ENCODE assay signal across 18 cellular contexts in the genomic region with DNA sequence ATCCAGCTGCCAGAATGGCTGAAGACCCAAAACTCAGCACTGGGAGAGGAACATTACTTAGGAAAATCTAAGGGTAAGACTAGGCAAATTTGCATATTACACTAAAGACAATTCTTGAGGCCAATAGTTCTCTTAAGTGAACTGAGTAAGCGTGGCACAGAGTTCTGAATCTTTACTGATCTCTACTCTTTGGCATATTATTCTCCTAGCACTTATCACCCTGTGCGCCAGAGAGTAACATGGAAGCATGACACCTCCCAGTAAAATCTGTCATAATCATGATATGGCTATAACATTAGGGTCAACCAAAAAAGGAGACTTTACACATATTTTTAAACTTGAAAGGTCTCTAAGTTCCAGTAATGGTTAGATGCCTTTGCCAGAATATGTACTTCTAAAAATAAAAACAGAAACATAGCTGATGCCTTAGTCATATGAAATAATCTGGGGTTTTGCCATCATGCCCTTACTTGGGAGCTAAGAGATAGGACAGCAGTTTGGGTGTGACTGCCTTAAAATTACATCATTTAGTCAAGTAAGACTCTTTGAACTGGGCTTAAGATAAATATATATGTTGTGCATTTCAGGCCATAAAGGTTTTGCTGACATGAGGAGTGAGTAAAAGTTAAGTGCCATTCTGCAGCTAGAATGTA.
A peak's percentile ranks its signal among the peaks of the same experiment; 100 is the strongest.
DNase-seq lines count a peak whose midpoint lies in the region; ATAC-seq and TF ChIP-seq lines count a peak whose summit lies in the region.
"Had no signal": no experiment of that assay in that cellular context is flagged by ENCODE, and none has a peak within 500 bp of the region (broad histone marks: within the 10 kb centered on the region; RNA-seq: fewer than 3 reads in every experiment).

No MANE protein-coding gene starts in this region.

- H2AFZ ChIP-seq in ACC112 (ENCODE audit: low read length, unreplicated experiment), result no peak overlapping the region
- no peak overlapping the region for H2AFZ ChIP-seq in PC-9

- peak overlapping the region; percentile 81 for H3K27ac Mint-ChIP-seq in chondrocyte (ENCODE audit: unreplicated experiment)
- H3K27ac Mint-ChIP-seq in stimulated activated effector memory CD8-positive, alpha-beta T cell treated with anti-CD3 and anti-CD28 coated beads, Interleukin-12 subunit alpha, Interleukin-12 subunit beta, amount 100 ng/mL, for 72 hours, result no peak overlapping the region
- no peak overlapping the region for H3K27ac Mint-ChIP-seq in T-helper 2 cell treated with Interferon-gamma antibody and Interleukin-4, amounts not matched to agents 5 μg/mL and 100 μg/mL, for 36 hours
- H3K27ac Mint-ChIP-seq: activated CD4-positive, alpha-beta memory T cell treated with anti-CD3 and anti-CD28 coated beads, Interleukin-2, amount 10 ng/mL, durations not matched to agents 7 days and 5 days had no signal

- H3K4me2 ChIP-seq in PC-9, result no peak overlapping the region
- H3K4me2 ChIP-seq: KMS-11 had no signal

- TF ChIP-seq CTCF in chondrocyte (IDR thresholded peaks at IDR 0.05) (no peak), PC-9 (conservative IDR thresholded peaks at IDR 0.05) (no peak)

- H4K20me1 ChIP-seq in PC-9 (ENCODE audit: insufficient read depth), result no peaks in the 10 kb centered on the region

- no peaks in the 10 kb centered on the region; the same call in 1 of the 2 replicates for H3K9me2 ChIP-seq in PC-9 (ENCODE audit: insufficient read depth)

- no peaks in the 10 kb centered on the region for H3F3A ChIP-seq in PC-9 (ENCODE audit: insufficient read depth, low read depth)

- no peaks in the 10 kb centered on the region for H3K9me3 Mint-ChIP-seq in chondrocyte (ENCODE audit: low read depth)
- no peaks in the 10 kb centered on the region for H3K9me3 Mint-ChIP-seq in stimulated activated effector memory CD8-positive, alpha-beta T cell treated with anti-CD3 and anti-CD28 coated beads, Interleukin-12 subunit alpha, Interleukin-12 subunit beta, amount 100 ng/mL, for 72 hours
- H3K9me3 Mint-ChIP-seq in T-helper 2 cell treated with Interferon-gamma antibody and Interleukin-4, amounts not matched to agents 5 μg/mL and 100 μg/mL, for 36 hours, result no peaks in the 10 kb centered on the region
- H3K9me3 Mint-ChIP-seq: activated CD4-positive, alpha-beta memory T cell treated with anti-CD3 and anti-CD28 coated beads, Interleukin-2, amount 10 ng/mL, durations not matched to agents 7 days and 5 days had no signal

- H3K4me3 Mint-ChIP-seq in chondrocyte (ENCODE audit: unreplicated experiment), result no peak overlapping the region
- no peak overlapping the region for H3K4me3 Mint-ChIP-seq in stimulated activated effector memory CD8-positive, alpha-beta T cell treated with anti-CD3 and anti-CD28 coated beads, Interleukin-12 subunit alpha, Interleukin-12 subunit beta, amount 100 ng/mL, for 72 hours
- H3K4me3 Mint-ChIP-seq in T-helper 2 cell treated with Interferon-gamma antibody and Interleukin-4, amounts not matched to agents 5 μg/mL and 100 μg/mL, for 36 hours, result no peak overlapping the region
- H3K4me3 Mint-ChIP-seq: activated CD4-positive, alpha-beta memory T cell treated with anti-CD3 and anti-CD28 coated beads, Interleukin-2, amount 10 ng/mL, durations not matched to agents 7 days and 5 days had no signal

- H3K36me3 ChIP-seq in ACC112 (ENCODE audit: insufficient read depth, low read length), result no peaks in the 10 kb centered on the region
- H3K36me3 ChIP-seq in PC-9 (ENCODE audit: low read depth), result no peaks in the 10 kb centered on the region
- H3K36me3 ChIP-seq: transverse colon had no signal

- H3K27ac ChIP-seq in ACC112 (ENCODE audit: low read depth, low read length) (peak overlapping the region; percentile 58), PC-9 (no peak overlapping the region)
- H3K27ac ChIP-seq: KMS-11, transverse colon had no signal

- H3K27me3 ChIP-seq in ACC112 (ENCODE audit: insufficient read depth, low read length) (no peaks in the 10 kb centered on the region), PC-9 (ENCODE audit: insufficient read depth, low read depth) (no peaks in the 10 kb centered on the region)
- H3K27me3 ChIP-seq: transverse colon had no signal

- no TSS peak for BruUV-seq in PC-9 (replicated peaks; lab: Mats Ljungman, UMichigan)

- no peaks in the 10 kb centered on the region for H3K79me2 ChIP-seq in ACC112 (ENCODE audit: control insufficient read depth, insufficient read depth, low read length, unreplicated experiment)
- no peaks in the 10 kb centered on the region for H3K79me2 ChIP-seq in PC-9 (ENCODE audit: low read depth)

- ATAC-seq in stimulated activated effector memory CD8-positive, alpha-beta T cell treated with anti-CD3 and anti-CD28 coated beads, Interleukin-12 subunit alpha, Interleukin-12 subunit beta, amount 100 ng/mL, for 72 hours, result no peak
- no peak for ATAC-seq in HG03571 (IDR thresholded peaks at IDR 0.05; ENCODE audit: unreplicated experiment)

- CTCF ChIA-PET in PC-9 (lab: Charles Lee), result no interaction called here

- POLR2A ChIA-PET in PC-9 (lab: Charles Lee; ENCODE audit: unreplicated experiment), result no interaction called here

- no peaks in the 10 kb centered on the region for H3K9me3 ChIP-seq in PC-9 (ENCODE audit: insufficient read depth, low read depth)
- H3K9me3 ChIP-seq: transverse colon had no signal

- DNase-seq in HT1080 (ENCODE audit: low read depth), result peak; percentile 66
- no peak for DNase-seq in chondrocyte (ENCODE audit: low spot score)
- DNase-seq in kidney tubule cell (ENCODE audit: low spot score), result peak; percentile 27
- no peak for DNase-seq in PC-9
- DNase-seq in stimulated activated effector memory CD8-positive, alpha-beta T cell treated with anti-CD3 and anti-CD28 coated beads, Interleukin-12 subunit alpha, Interleukin-12 subunit beta, amount 100 ng/mL, for 72 hours (ENCODE audit: low spot score in 2 of 2), result no peak
- DNase-seq in T-helper 2 cell treated with Interferon-gamma antibody and Interleukin-4, amounts not matched to agents 5 μg/mL and 100 μg/mL, for 36 hours (ENCODE audit: low spot score), result no peak
- DNase-seq: activated CD4-positive, alpha-beta memory T cell treated with anti-CD3 and anti-CD28 coated beads, Interleukin-2, amount 10 ng/mL, durations not matched to agents 7 days and 5 days; activated gamma-delta T cell treated with Interleukin-2 at 50 U/mL for 16 hours; AML-193; dermis blood vessel endothelial cell; DND-41; mesendoderm; NCI-H2107; T-helper 2 cell; transverse colon had no signal

- intact Hi-C loops in PC-9 (cut with micrococcal nuclease; ENCODE audit: unreplicated experiment), result no loop called here

- H3K36me3 Mint-ChIP-seq in chondrocyte (ENCODE audit: low read depth), result no peaks in the 10 kb centered on the region
- no peaks in the 10 kb centered on the region for H3K36me3 Mint-ChIP-seq in stimulated activated effector memory CD8-positive, alpha-beta T cell treated with anti-CD3 and anti-CD28 coated beads, Interleukin-12 subunit alpha, Interleukin-12 subunit beta, amount 100 ng/mL, for 72 hours
- peaks cover 7% of the 10 kb centered on the region for H3K36me3 Mint-ChIP-seq in T-helper 2 cell treated with Interferon-gamma antibody and Interleukin-4, amounts not matched to agents 5 μg/mL and 100 μg/mL, for 36 hours (ENCODE audit: low read depth)

- H3K4me3 ChIP-seq in ACC112 (ENCODE audit: low read depth, low read length) (peak overlapping the region; percentile 8; the same call in 1 of the 2 replicates), PC-9 (no peak overlapping the region)
- H3K4me3 ChIP-seq: transverse colon had no signal

- H3K4me1 Mint-ChIP-seq in chondrocyte (ENCODE audit: low read depth), result peaks cover 29% of the 10 kb centered on the region
- no peaks in the 10 kb centered on the region for H3K4me1 Mint-ChIP-seq in stimulated activated effector memory CD8-positive, alpha-beta T cell treated with anti-CD3 and anti-CD28 coated beads, Interleukin-12 subunit alpha, Interleukin-12 subunit beta, amount 100 ng/mL, for 72 hours
- peaks cover 4% of the 10 kb centered on the region for H3K4me1 Mint-ChIP-seq in T-helper 2 cell treated with Interferon-gamma antibody and Interleukin-4, amounts not matched to agents 5 μg/mL and 100 μg/mL, for 36 hours (ENCODE audit: low read depth)
- H3K4me1 Mint-ChIP-seq: activated CD4-positive, alpha-beta memory T cell treated with anti-CD3 and anti-CD28 coated beads, Interleukin-2, amount 10 ng/mL, durations not matched to agents 7 days and 5 days had no signal

- no peaks in the 10 kb centered on the region for H3K27me3 Mint-ChIP-seq in chondrocyte (ENCODE audit: low read depth)
- H3K27me3 Mint-ChIP-seq in T-helper 2 cell treated with Interferon-gamma antibody and Interleukin-4, amounts not matched to agents 5 μg/mL and 100 μg/mL, for 36 hours (ENCODE audit: low read depth), result no peaks in the 10 kb centered on the region
- H3K27me3 Mint-ChIP-seq: activated CD4-positive, alpha-beta memory T cell treated with anti-CD3 and anti-CD28 coated beads, Interleukin-2, amount 10 ng/mL, durations not matched to agents 7 days and 5 days had no signal

- peaks cover 18% of the 10 kb centered on the region for H3K4me1 ChIP-seq in ACC112 (ENCODE audit: control insufficient read depth, insufficient read depth, low read length, unreplicated experiment)
- 0 out of 2 replicates have a peak, but pooled peaks cover 5% of the 10 kb centered on the region for H3K4me1 ChIP-seq in PC-9 (replicated peaks; ENCODE audit: insufficient read depth)
- H3K4me1 ChIP-seq: transverse colon had no signal

Comparison
In these comparisons a context has a peak if more than half of its experiments do, and no peak if none do; other contexts are left out.
1. DNase-seq: peak in HT1080 (single experiment) and kidney tubule cell (single experiment); none in chondrocyte (single experiment), PC-9 (0 of 2), stimulated activated effector memory CD8-positive, alpha-beta T cell treated with anti-CD3 and anti-CD28 coated beads, Interleukin-12 subunit alpha, Interleukin-12 subunit beta, amount 100 ng/mL, for 72 hours (0 of 2) and T-helper 2 cell treated with Interferon-gamma antibody and Interleukin-4, amounts not matched to agents 5 μg/mL and 100 μg/mL, for 36 hours (single experiment).